Comparison of ENCODE assay signal across 10 cellular contexts in genomic region chr10:119197921-119198320, GRCh38. TPM values are rescaled to one million over a fixed set of nuclear protein-coding genes. Genes with fewer than 3 reads are reported as not detected.
DNase-seq lines count a peak whose midpoint lies in the region; ATAC-seq and TF ChIP-seq lines count a peak whose summit lies in the region.
"Had no signal": no experiment of that assay in that cellular context is flagged by ENCODE, and none has a peak within 500 bp of the region (broad histone marks: within the 10 kb centered on the region; RNA-seq: fewer than 3 reads in every experiment).

No MANE protein-coding gene starts in this region.

- DNase-seq in T-helper 1 cell: no peak
- peak; percentile 56 for DNase-seq in NB4 (ENCODE audit: low read depth)
- DNase-seq in dermis microvascular lymphatic vessel endothelial cell (ENCODE audit: low read depth in 2 of 2): peak; percentile 82 to 84
- peak; percentile 54 for DNase-seq in renal cortical epithelial cell (ENCODE audit: low read depth)
- DNase-seq in germinal center (ENCODE audit: low spot score): no peak
- no peak for DNase-seq in trophoblast cell
- DNase-seq: caudate nucleus, pancreas had no signal

- no peak overlapping the region for H3K18ac ChIP-seq in trophoblast cell (ENCODE audit: low read length)

- H3K4me3 Mint-ChIP-seq in T-helper 1 cell treated with Interleukin-12 subunit alpha and Interleukin-12 subunit beta and Interleukin-4 antibody, amounts not matched to agents 30 μg/mL and 1 μg/mL, for 36 hours: no peak overlapping the region

- H4K8ac ChIP-seq in trophoblast cell (ENCODE audit: low read depth, low read length): no peak overlapping the region

- no peak overlapping the region for H2BK120ac ChIP-seq in trophoblast cell (ENCODE audit: insufficient read depth, low read length, poor library complexity)

- H3K9me3 Mint-ChIP-seq in T-helper 1 cell treated with Interleukin-12 subunit alpha and Interleukin-12 subunit beta and Interleukin-4 antibody, amounts not matched to agents 30 μg/mL and 1 μg/mL, for 36 hours: no peaks in the 10 kb centered on the region

- no peaks in the 10 kb centered on the region for H3K9me3 ChIP-seq in trophoblast cell (ENCODE audit: insufficient read depth, low read depth, low read length)
- H3K9me3 ChIP-seq: pancreas had no signal

- no peaks in the 10 kb centered on the region for H3K36me3 ChIP-seq in trophoblast cell (ENCODE audit: control insufficient read depth in 1 of 2, insufficient read depth in 2 of 2, low read length in 2 of 2)
- H3K36me3 ChIP-seq: pancreas had no signal

- H3K4ac ChIP-seq in trophoblast cell (ENCODE audit: low read depth, low read length): no peak overlapping the region

- H3K4me1 Mint-ChIP-seq in T-helper 1 cell treated with Interleukin-12 subunit alpha and Interleukin-12 subunit beta and Interleukin-4 antibody, amounts not matched to agents 30 μg/mL and 1 μg/mL, for 36 hours (ENCODE audit: low read depth): peaks cover 19% of the 10 kb centered on the region

- H2BK12ac ChIP-seq in trophoblast cell (ENCODE audit: low read length): no peak overlapping the region

- H2AK5ac ChIP-seq in trophoblast cell (ENCODE audit: low read length): no peak overlapping the region

- no peak overlapping the region for H2AFZ ChIP-seq in trophoblast cell (ENCODE audit: insufficient read depth, low read length, poor library complexity)

- H3K9ac ChIP-seq in trophoblast cell (ENCODE audit: low read length): no peak overlapping the region

- no peak overlapping the region for H3K4me3 ChIP-seq in NB4 (ENCODE audit: low read depth, low read length)
- H3K4me3 ChIP-seq in trophoblast cell (ENCODE audit: low read depth, low read length): no peak overlapping the region
- H3K4me3 ChIP-seq: pancreas had no signal

- no peak overlapping the region for H4K12ac ChIP-seq in trophoblast cell (ENCODE audit: low read depth, low read length)

- H3K14ac ChIP-seq in trophoblast cell (ENCODE audit: low read length): no peak overlapping the region

- H3K4me1 ChIP-seq in trophoblast cell (ENCODE audit: control insufficient read depth in 1 of 2, insufficient read depth in 2 of 2, low read length in 2 of 2): no peaks in the 10 kb centered on the region
- H3K4me1 ChIP-seq: pancreas had no signal

- no peak for TF ChIP-seq CTCF in NB4 (IDR thresholded peaks at IDR 0.05; ENCODE audit: low read depth, low read length)

- no peak overlapping the region for H3K23ac ChIP-seq in trophoblast cell (ENCODE audit: low read length)

- H3K27me3 Mint-ChIP-seq in T-helper 1 cell treated with Interleukin-12 subunit alpha and Interleukin-12 subunit beta and Interleukin-4 antibody, amounts not matched to agents 30 μg/mL and 1 μg/mL, for 36 hours (ENCODE audit: low read depth): no peaks in the 10 kb centered on the region

- no peaks in the 10 kb centered on the region for H3K27me3 ChIP-seq in trophoblast cell (ENCODE audit: insufficient read depth, low read length)
- H3K27me3 ChIP-seq: pancreas had no signal

- no peaks in the 10 kb centered on the region for H3K79me1 ChIP-seq in trophoblast cell (ENCODE audit: low read length)

- WGBS in trophoblast cell (ENCODE audit: extremely low coverage, insufficient coverage, insufficient read length): no CpG with 5 or more reads among the region's 4 CpGs

- H3K36me3 Mint-ChIP-seq in T-helper 1 cell treated with Interleukin-12 subunit alpha and Interleukin-12 subunit beta and Interleukin-4 antibody, amounts not matched to agents 30 μg/mL and 1 μg/mL, for 36 hours (ENCODE audit: low read depth): no peaks in the 10 kb centered on the region

- H4K91ac ChIP-seq in trophoblast cell (ENCODE audit: low read depth, low read length): no peak overlapping the region

- H3K27ac Mint-ChIP-seq in T-helper 1 cell treated with Interleukin-12 subunit alpha and Interleukin-12 subunit beta and Interleukin-4 antibody, amounts not matched to agents 30 μg/mL and 1 μg/mL, for 36 hours: peak overlapping the region; percentile 19

- no peaks in the 10 kb centered on the region for H3K79me2 ChIP-seq in trophoblast cell (ENCODE audit: control insufficient read depth, insufficient read depth, low read length, poor library complexity)

- H3K27ac ChIP-seq in trophoblast cell (ENCODE audit: low read depth, low read length): no peak overlapping the region
- H3K27ac ChIP-seq: pancreas had no signal

- H3K4me2 ChIP-seq in trophoblast cell (ENCODE audit: low read length): no peak overlapping the region

- H2BK5ac ChIP-seq in trophoblast cell (ENCODE audit: low read depth, low read length, poor library complexity): no peak overlapping the region

- no peak for ATAC-seq in HG02973 (IDR thresholded peaks at IDR 0.05; ENCODE audit: unreplicated experiment)

- no peak for TF ChIP-seq POLR2A in NB4 (IDR thresholded peaks at IDR 0.05; ENCODE audit: extremely low read depth, insufficient read length)

RNA-seq across cellular contexts. Expression of gene GRK5, which starts 9.4 kb away (rescaled TPM):
- total RNA-seq in dermis microvascular lymphatic vessel endothelial cell (28.0 and 35.9 TPM in 2 replicates), renal cortical epithelial cell (1.1 and 3.0 TPM in 2 replicates)
- polyA plus RNA-seq in trophoblast cell (2013): 1.4 and 1.5 TPM in 2 replicates

RNA-seq across cellular contexts. Expression of gene PRDX3, which starts 19.3 kb away (rescaled TPM):
- total RNA-seq in dermis microvascular lymphatic vessel endothelial cell: 160 and 235 TPM in 2 replicates
- 361 and 404 TPM in 2 replicates for total RNA-seq in renal cortical epithelial cell
- polyA plus RNA-seq in trophoblast cell (2013): 67.4 and 69.3 TPM in 2 replicates

RNA-seq across cellular contexts. Expression of gene SFXN4, which starts 32.4 kb away (rescaled TPM):
- total RNA-seq in dermis microvascular lymphatic vessel endothelial cell: 9.4 and 11.8 TPM in 2 replicates
- total RNA-seq in renal cortical epithelial cell: 13.1 and 14.2 TPM in 2 replicates
- polyA plus RNA-seq in trophoblast cell (2013): 17.6 and 19.1 TPM in 2 replicates

Comparison
In these comparisons a context has a peak if more than half of its experiments do, and no peak if none do; other contexts are left out.
1. DNase-seq: peak in NB4 (single experiment), dermis microvascular lymphatic vessel endothelial cell (2 of 2) and renal cortical epithelial cell (single experiment); none in T-helper 1 cell (0 of 5), germinal center (single experiment) and trophoblast cell (0 of 2).